Comparison of ENCODE assay signal across 8 cellular contexts in the genomic region with DNA sequence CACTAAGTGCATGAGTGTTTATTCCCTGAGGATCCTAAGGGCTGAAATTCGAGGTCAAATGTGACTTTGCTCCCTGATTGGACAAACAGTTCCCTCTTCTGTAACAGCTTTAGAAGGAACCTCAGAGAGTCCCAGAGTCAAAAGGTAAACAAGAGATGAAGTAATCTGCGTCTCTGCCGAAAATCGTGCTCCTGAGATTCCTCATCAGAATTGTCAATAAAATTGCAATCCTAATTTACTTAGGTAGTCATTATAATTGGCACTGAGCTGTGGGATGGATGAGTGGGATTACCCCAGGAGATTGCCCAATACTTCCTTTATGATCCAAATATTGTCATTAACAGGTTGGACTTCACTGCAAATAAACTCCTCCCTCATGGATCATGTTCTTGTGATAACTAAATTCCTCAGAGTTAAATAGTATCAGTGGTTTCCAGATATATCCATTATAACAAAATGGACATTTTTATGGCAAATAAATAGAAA. TPM values are rescaled to one million over a fixed set of nuclear protein-coding genes. Genes with fewer than 3 reads are reported as not detected.
DNase-seq lines count a peak whose midpoint lies in the region; ATAC-seq and TF ChIP-seq lines count a peak whose summit lies in the region.

No MANE protein-coding gene starts in this region.

- H3K4me1 ChIP-seq in OCI-LY3 (ENCODE audit: low read length) (peaks cover 14% of the 10 kb centered on the region), esophagus (ENCODE audit: control insufficient read depth in 2 of 2, insufficient read depth in 2 of 2, low read length in 1 of 2) (no peaks in the 10 kb centered on the region)

- H3K4me1 Mint-ChIP-seq in progenitor cell of endocrine pancreas (ENCODE audit: low read depth), result peaks cover 49% of the 10 kb centered on the region

- H3K4me3 Mint-ChIP-seq in progenitor cell of endocrine pancreas (ENCODE audit: low read depth), result peak overlapping the region; percentile 89

- ATAC-seq in GM18508 (IDR thresholded peaks at IDR 0.05; ENCODE audit: insufficient read depth, unreplicated experiment), result peak; percentile 3

- H3K9me3 ChIP-seq in OCI-LY3 (ENCODE audit: insufficient read depth, low read length), result no peaks in the 10 kb centered on the region
- no peaks in the 10 kb centered on the region for H3K9me3 ChIP-seq in esophagus (ENCODE audit: control insufficient read depth in 2 of 2, insufficient read depth in 1 of 2, low read depth in 1 of 2, low read length in 1 of 2)

- TF ChIP-seq CTCF in OCI-LY3 (IDR thresholded peaks at IDR 0.05; ENCODE audit: low read depth, low read length) (no peak), progenitor cell of endocrine pancreas (IDR thresholded peaks at IDR 0.05; ENCODE audit: unreplicated experiment) (no peak)

- H3K27me3 Mint-ChIP-seq in progenitor cell of endocrine pancreas, result no peaks in the 10 kb centered on the region

- H3K36me3 Mint-ChIP-seq in progenitor cell of endocrine pancreas (ENCODE audit: insufficient read depth), result peaks cover 3% of the 10 kb centered on the region

- H3K9me3 Mint-ChIP-seq in progenitor cell of endocrine pancreas (ENCODE audit: low read depth), result peaks cover 3% of the 10 kb centered on the region

- H3K4me2 ChIP-seq in OCI-LY3 (ENCODE audit: low read length), result peak overlapping the region; percentile 74

- H3K9ac ChIP-seq in OCI-LY3 (ENCODE audit: low read length), result peak overlapping the region; percentile 86

- peak overlapping the region; percentile 100 for H3K27ac Mint-ChIP-seq in progenitor cell of endocrine pancreas

- 7 to 8% methylated on average over 4 of the region's 4 CpGs for WGBS in esophagus, 2 donors

- H3K27ac ChIP-seq in OCI-LY3 (ENCODE audit: low read length) (no peak overlapping the region), esophagus (ENCODE audit: low read depth in 2 of 2, low read length in 1 of 2) (peak overlapping the region in 1 of 2 donors; percentile 64)

- no peaks in the 10 kb centered on the region for H3K27me3 ChIP-seq in OCI-LY3 (ENCODE audit: low read depth, low read length)
- H3K27me3 ChIP-seq in esophagus (ENCODE audit: control insufficient read depth in 1 of 2, insufficient read depth in 2 of 2, low read length in 2 of 2), result no peaks in the 10 kb centered on the region

- H3K4me3 ChIP-seq in OCI-LY3 (ENCODE audit: low read length) (peak overlapping the region; percentile 94), esophagus (ENCODE audit: low read depth in 1 of 2, low read length in 2 of 2) (peak overlapping the region; percentile 88 to 99)

- H3K79me2 ChIP-seq in OCI-LY3 (ENCODE audit: low read length), result peaks cover 31% of the 10 kb centered on the region

- DNase-seq in progenitor cell of endocrine pancreas (ENCODE audit: low spot score, unreplicated experiment) (no peak), foreskin melanocyte (no peak), GOT3 (lab: John Stamatoyannopoulos, UW) (no peak), T-helper 9 cell (no peak), NCI-H2196 (lab: John Stamatoyannopoulos, UW; ENCODE audit: unreplicated experiment) (no peak)

- peaks cover 7% of the 10 kb centered on the region; the same call in 1 of the 2 replicates for H4K20me1 ChIP-seq in OCI-LY3 (ENCODE audit: insufficient read depth, low read length)

- H3K36me3 ChIP-seq in OCI-LY3 (replicated peaks; ENCODE audit: low read depth, low read length) (no peaks in the 10 kb centered on the region), esophagus (ENCODE audit: control insufficient read depth in 2 of 2, insufficient read depth in 2 of 2, low read length in 1 of 2) (no peaks in the 10 kb centered on the region)

- peak overlapping the region; percentile 82 for H2AFZ ChIP-seq in OCI-LY3 (ENCODE audit: low read depth, low read length)

RNA-seq across cellular contexts. Expression of a gene that starts 0.9 kb away (rescaled TPM):
- polyA plus RNA-seq in esophagus, result 100 to 1,000 TPM; 115 to 117 TPM
- total RNA-seq in progenitor cell of endocrine pancreas, result 79.4 and 85.0 TPM in 2 replicates

RNA-seq across cellular contexts. Expression of a gene that starts 56.3 kb away (rescaled TPM):
- under 1 TPM; 0.06 to 0.10 TPM for polyA plus RNA-seq in esophagus
- 4.8 and 5.5 TPM in 2 replicates for total RNA-seq in progenitor cell of endocrine pancreas
